14 cellular contexts compared by ENCODE assay signal in the genomic region with DNA sequence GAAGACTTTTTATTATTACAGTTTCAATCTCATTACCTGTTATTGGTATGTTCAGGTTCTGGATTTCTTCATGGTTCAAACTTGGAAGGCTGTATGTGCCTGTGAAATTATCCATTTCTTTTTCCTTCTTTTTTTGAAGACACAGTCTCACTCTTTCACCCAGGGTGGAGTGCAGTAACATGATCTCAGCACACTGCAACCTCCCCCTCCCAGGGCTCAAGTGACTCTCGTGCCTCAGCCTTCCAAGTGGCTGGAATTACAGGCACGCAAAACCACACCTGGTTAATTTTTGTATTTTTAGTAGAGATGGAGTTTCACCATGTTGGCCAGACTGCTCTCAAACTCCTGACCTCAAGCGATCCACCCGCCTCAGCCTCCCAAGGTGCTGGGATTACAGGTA. TPM values are rescaled to one million over a fixed set of nuclear protein-coding genes. Genes with fewer than 3 reads are reported as not detected.
"Had no signal": no experiment of that assay in that cellular context is flagged by ENCODE, and none has a peak within 500 bp of the region (broad histone marks: within the 10 kb centered on the region; RNA-seq: fewer than 3 reads in every experiment).

No MANE protein-coding gene starts in this region.

RNA-seq across cellular contexts. Expression of a gene that starts 52.3 kb away (rescaled TPM):
- total RNA-seq: stomach, subcutaneous adipose tissue, suprapubic skin, temporal lobe, thoracic aorta, thyroid gland, tibial nerve, transverse colon, upper lobe of left lung, upper lobe of right lung, ureter, urinary bladder, uterus, vagina had no signal
- polyA plus RNA-seq: stomach, urinary bladder had no signal
